In genomic region chr1:162177126-162177525, GRCh38 we compare ENCODE assay signal across 19 cellular contexts.
DNase-seq lines count a peak whose midpoint lies in the region; TF ChIP-seq lines count a peak whose summit lies in the region.
"Had no signal": no experiment of that assay in that cellular context is flagged by ENCODE, and none has a peak within 500 bp of the region (broad histone marks: within the 10 kb centered on the region; RNA-seq: fewer than 3 reads in every experiment).

No MANE protein-coding gene starts in this region.

- H3K4me2 ChIP-seq in SK-N-SH = no peak overlapping the region

- H3K9me2 ChIP-seq in SK-N-SH = no peaks in the 10 kb centered on the region

- H3K79me2 ChIP-seq in SK-N-SH (ENCODE audit: insufficient read depth) = no peaks in the 10 kb centered on the region

- peak overlapping the region; percentile 68 for H3K27ac ChIP-seq in WERI-Rb-1
- no peak overlapping the region for H3K27ac ChIP-seq in SK-N-SH (ENCODE audit: low read depth in 2 of 2, low read length in 1 of 2)
- H3K27ac ChIP-seq: 22Rv1, C4-2B, cardiac muscle cell, sigmoid colon had no signal

- POLR2A ChIA-PET in SK-N-SH (lab: Yijun Ruan, JAX) = no interaction called here

- H3K4me3 ChIP-seq in WERI-Rb-1 (ENCODE audit: low read depth, low read length) (no peak overlapping the region), SK-N-SH (ENCODE audit: low read depth in 2 of 2, low read length in 1 of 2) (no peak overlapping the region)
- H3K4me3 ChIP-seq: cardiac muscle cell, GM12878, sigmoid colon had no signal

- TF ChIP-seq RAD21 in SK-N-SH (IDR thresholded peaks at IDR 0.05; ENCODE audit: low read length) = no peak

- no peaks in the 10 kb centered on the region for H3F3A ChIP-seq in SK-N-SH (replicated peaks; ENCODE audit: insufficient read depth)

- no peak overlapping the region for H3K9ac ChIP-seq in SK-N-SH

- CTCF ChIA-PET in SK-N-SH (lab: Yijun Ruan, JAX) = interaction anchor here (1.5 kb wide), 1 partner anchor 116 kb away, joined by 3 read pairs; no protein-coding TSS in a partner anchor

- H3K9me3 ChIP-seq in WERI-Rb-1 (ENCODE audit: severe bottlenecking) (peaks cover 3% of the 10 kb centered on the region), SK-N-SH (no peaks in the 10 kb centered on the region)
- H3K9me3 ChIP-seq: sigmoid colon had no signal

- DNase-seq in NK-92 treated with Interleukin-12 subunit alpha and Interleukin-12 subunit beta, amount 100 ng/mL, for 24 hours (lab: John Stamatoyannopoulos, UW) = peak; percentile 47
- DNase-seq in NK-92 (lab: John Stamatoyannopoulos, UW; ENCODE audit: unreplicated experiment) (no peak), WERI-Rb-1 (peak; percentile 87), islet precursor cell (peak; percentile 83), NCI-H128 (lab: John Stamatoyannopoulos, UW; ENCODE audit: unreplicated experiment) (no peak), SK-N-SH (no peak)
- no peak for DNase-seq in stimulated activated naive CD4-positive, alpha-beta T cell (lab: John Stamatoyannopoulos, UW)
- DNase-seq in activated naive CD4-positive, alpha-beta T cell treated with Interleukin-2 at 50 U/mL for 16 hours = no peak
- DNase-seq: activated CD4-positive, alpha-beta T cell treated with anti-CD3 and anti-CD28 coated beads, Interleukin-2, amount 10 ng/mL, durations not matched to agents 7 days and 5 days; activated T-cell treated with anti-CD3 and anti-CD28 coated beads for 4 hours; effector CD8-positive, alpha-beta T cell; NCI-H748 treated with DMSO at 0.1 percent for 48 hours; sigmoid colon; stimulated activated CD4-positive, alpha-beta T cell treated with anti-CD3 and anti-CD28 coated beads, Interleukin-2, amount 100 ng/mL, for 48 hours; T-helper 9 cell had no signal

- H3K4me1 ChIP-seq in SK-N-SH (ENCODE audit: control insufficient read depth in 1 of 2, insufficient read depth in 2 of 2, low read depth in 1 of 2, low read length in 1 of 2) = no peaks in the 10 kb centered on the region

- TF ChIP-seq CTCF in WERI-Rb-1 (IDR thresholded peaks at IDR 0.05; ENCODE audit: low read depth, low read length) = no peak
- no peak for TF ChIP-seq CTCF in SK-N-SH (IDR thresholded peaks at IDR 0.05)

- no peak for TF ChIP-seq EP300 in SK-N-SH (IDR thresholded peaks at IDR 0.05; ENCODE audit: borderline replicate concordance in 1 of 2, low read depth in 1 of 2, low read length in 1 of 2)

- H3K27me3 ChIP-seq in WERI-Rb-1 (ENCODE audit: insufficient read depth, low read depth, severe bottlenecking) (no peaks in the 10 kb centered on the region), SK-N-SH (ENCODE audit: insufficient read depth) (no peaks in the 10 kb centered on the region; the same call in 1 of the 2 replicates)
- H3K27me3 ChIP-seq: cardiac muscle cell, sigmoid colon had no signal

- 64% methylated on average over 6 of the region's 6 CpGs for WGBS in SK-N-SH (ENCODE audit: low lambda C conversion rate)

- no peaks in the 10 kb centered on the region for H4K20me1 ChIP-seq in SK-N-SH (ENCODE audit: insufficient read depth)

- H2AFZ ChIP-seq in SK-N-SH (ENCODE audit: low read depth) = no peak overlapping the region

- H3K36me3 ChIP-seq in WERI-Rb-1 = no peaks in the 10 kb centered on the region
- no peaks in the 10 kb centered on the region for H3K36me3 ChIP-seq in SK-N-SH (replicated peaks in 1 of 2; ENCODE audit: control insufficient read depth in 1 of 2, insufficient read depth in 2 of 2, low read length in 1 of 2)
- H3K36me3 ChIP-seq: cardiac muscle cell, sigmoid colon had no signal

TF ChIP-seq in SK-N-SH, 30 proteins besides CTCF, POLR2A, EP300 and RAD21:
- no peak for TF ChIP-seq FOXJ3 (CRISPR knock-in tag; IDR thresholded peaks at IDR 0.05)
- no peak for TF ChIP-seq CHD2 (IDR thresholded peaks at IDR 0.05; ENCODE audit: low read length, partially characterized antibody)
- TF ChIP-seq REST (IDR thresholded peaks at IDR 0.05; ENCODE audit: low read depth, low read length) = no peak
- no peak for TF ChIP-seq RFX5 (IDR thresholded peaks at IDR 0.05; ENCODE audit: low read length)
- no peak for TF ChIP-seq ZBTB33 (IDR thresholded peaks at IDR 0.05; ENCODE audit: borderline replicate concordance, low read depth)
- no peak for TF ChIP-seq EZH2phosphoT487 (IDR thresholded peaks at IDR 0.05; ENCODE audit: borderline replicate concordance, low read depth)
TF ChIP-seq in SK-N-SH: peak in this region for 0.

Comparison
In these comparisons a context has a peak if more than half of its experiments do, and no peak if none do; other contexts are left out.
1. DNase-seq: peak in NK-92 treated with Interleukin-12 subunit alpha and Interleukin-12 subunit beta, amount 100 ng/mL, for 24 hours (single experiment), WERI-Rb-1 (single experiment) and islet precursor cell (single experiment); none in NK-92 (single experiment), stimulated activated naive CD4-positive, alpha-beta T cell (0 of 6), NCI-H128 (single experiment), activated naive CD4-positive, alpha-beta T cell treated with Interleukin-2 at 50 U/mL for 16 hours (single experiment) and SK-N-SH (single experiment).